ENCODE assay signal across 1 cellular context in genomic region chr14:94581127-94581999, GRCh38.
TF ChIP-seq lines count a peak whose summit lies in the region.

A gene with protein sequence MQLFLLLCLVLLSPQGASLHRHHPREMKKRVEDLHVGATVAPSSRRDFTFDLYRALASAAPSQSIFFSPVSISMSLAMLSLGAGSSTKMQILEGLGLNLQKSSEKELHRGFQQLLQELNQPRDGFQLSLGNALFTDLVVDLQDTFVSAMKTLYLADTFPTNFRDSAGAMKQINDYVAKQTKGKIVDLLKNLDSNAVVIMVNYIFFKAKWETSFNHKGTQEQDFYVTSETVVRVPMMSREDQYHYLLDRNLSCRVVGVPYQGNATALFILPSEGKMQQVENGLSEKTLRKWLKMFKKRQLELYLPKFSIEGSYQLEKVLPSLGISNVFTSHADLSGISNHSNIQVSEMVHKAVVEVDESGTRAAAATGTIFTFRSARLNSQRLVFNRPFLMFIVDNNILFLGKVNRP (plus strand): TSS chr14:94581426. CDS start chr14:94587363, 5,937 bp downstream.

TF ChIP-seq in HepG2, 621 proteins besides CTCF, POLR2A, EP300 and RAD21 (continued from another document and continues in another):
- TF ChIP-seq, protein P1, sequence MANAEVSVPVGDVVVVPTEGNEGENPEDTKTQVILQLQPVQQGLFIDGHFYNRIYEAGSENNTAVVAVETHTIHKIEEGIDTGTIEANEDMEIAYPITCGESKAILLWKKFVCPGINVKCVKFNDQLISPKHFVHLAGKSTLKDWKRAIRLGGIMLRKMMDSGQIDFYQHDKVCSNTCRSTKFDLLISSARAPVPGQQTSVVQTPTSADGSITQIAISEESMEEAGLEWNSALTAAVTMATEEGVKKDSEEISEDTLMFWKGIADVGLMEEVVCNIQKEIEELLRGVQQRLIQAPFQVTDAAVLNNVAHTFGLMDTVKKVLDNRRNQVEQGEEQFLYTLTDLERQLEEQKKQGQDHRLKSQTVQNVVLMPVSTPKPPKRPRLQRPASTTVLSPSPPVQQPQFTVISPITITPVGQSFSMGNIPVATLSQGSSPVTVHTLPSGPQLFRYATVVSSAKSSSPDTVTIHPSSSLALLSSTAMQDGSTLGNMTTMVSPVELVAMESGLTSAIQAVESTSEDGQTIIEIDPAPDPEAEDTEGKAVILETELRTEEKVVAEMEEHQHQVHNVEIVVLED (CRISPR knock-in tag; IDR thresholded peaks at IDR 0.05; ENCODE audit: borderline replicate concordance), result peak; percentile 64; the same call in 1 of the 2 replicates
- TF ChIP-seq TBX3 (IDR thresholded peaks at IDR 0.05; ENCODE audit: borderline replicate concordance) (peak; percentile 8; the same call in 1 of the 2 replicates), NFATC3 (CRISPR knock-in tag; IDR thresholded peaks at IDR 0.05) (0 out of 2 replicates have a peak, but pooled peaks have one; percentile 52), GATA4 (IDR thresholded peaks at IDR 0.05; ENCODE audit: borderline replicate concordance, low read depth) (no peak), GTF3A (CRISPR knock-in tag; conservative IDR thresholded peaks at IDR 0.05) (no peak), RBM22 (optimal IDR thresholded peaks at IDR 0.05; ENCODE audit: low read length) (no peak), HNRNPLL (IDR thresholded peaks at IDR 0.05; ENCODE audit: low read depth, low read length, poor library complexity, severe bottlenecking) (peak; percentile 19), TRIM24 (CRISPR knock-in tag; IDR thresholded peaks at IDR 0.05) (no peak), NRL (CRISPR knock-in tag; IDR thresholded peaks at IDR 0.05; ENCODE audit: borderline replicate concordance) (0 out of 2 replicates have a peak, but pooled peaks have one; percentile 41), REL (CRISPR knock-in tag; conservative IDR thresholded peaks at IDR 0.05) (no peak), ZNF101 (CRISPR knock-in tag; IDR thresholded peaks at IDR 0.05; ENCODE audit: borderline replicate concordance, low read depth) (no peak), ZNF432 (CRISPR knock-in tag; IDR thresholded peaks at IDR 0.05; ENCODE audit: borderline replicate concordance) (no peak), AGO1 (IDR thresholded peaks at IDR 0.05; ENCODE audit: low read depth, low read length, poor library complexity, severe bottlenecking) (peak; percentile 57), DZIP1 (CRISPR knock-in tag; IDR thresholded peaks at IDR 0.05) (no peak; the same call in 1 of the 2 replicates), ZNF615 (CRISPR knock-in tag; IDR thresholded peaks at IDR 0.05; ENCODE audit: borderline replicate concordance) (no peak), ZNF260 (CRISPR knock-in tag; IDR thresholded peaks at IDR 0.05; ENCODE audit: borderline replicate concordance, low read depth) (no peak), KLF9 (CRISPR knock-in tag; IDR thresholded peaks at IDR 0.05; ENCODE audit: low read depth) (no peak), ZSCAN9 (CRISPR knock-in tag; IDR thresholded peaks at IDR 0.05; ENCODE audit: borderline replicate concordance) (no peak; the same call in 1 of the 2 replicates), PBX2 (CRISPR knock-in tag; IDR thresholded peaks at IDR 0.05) (no peak), IKZF1 (IDR thresholded peaks at IDR 0.05) (no peak), TBP (CRISPR knock-in tag; IDR thresholded peaks at IDR 0.05) (no peak), NR2F2 (IDR thresholded peaks at IDR 0.05; ENCODE audit: borderline replicate concordance, low read depth) (0 out of 2 replicates have a peak, but pooled peaks have one; percentile 56), KAT2B (IDR thresholded peaks at IDR 0.05; ENCODE audit: borderline replicate concordance, low read depth, low read length) (no peak), MED8 (CRISPR knock-in tag; IDR thresholded peaks at IDR 0.05; ENCODE audit: insufficient replicate concordance) (peak; percentile 65), ZZZ3 (CRISPR knock-in tag; IDR thresholded peaks at IDR 0.05; ENCODE audit: borderline replicate concordance) (no peak), TEAD3 (CRISPR knock-in tag; optimal IDR thresholded peaks at IDR 0.05; ENCODE audit: borderline replicate concordance) (peak; percentile 67), ZGPAT (CRISPR knock-in tag; IDR thresholded peaks at IDR 0.05) (peak; percentile 44; the same call in 1 of the 2 replicates), FOXM1 (CRISPR knock-in tag; IDR thresholded peaks at IDR 0.05) (no peak), BRCA1 (CRISPR knock-in tag; IDR thresholded peaks at IDR 0.05) (0 out of 2 replicates have a peak, but pooled peaks have one; percentile 28), ZFX (CRISPR knock-in tag; IDR thresholded peaks at IDR 0.05; ENCODE audit: low read depth) (peak; percentile 79), KDM5A (IDR thresholded peaks at IDR 0.05; ENCODE audit: borderline replicate concordance, low read length) (peak; percentile 60), GABPB1 (CRISPR knock-in tag; IDR thresholded peaks at IDR 0.05) (peak; percentile 78), ZNF430 (CRISPR knock-in tag; IDR thresholded peaks at IDR 0.05) (peak; percentile 84), SYNCRIP (IDR thresholded peaks at IDR 0.05; ENCODE audit: insufficient read depth, low read depth, low read length) (no peak), FOSL2 (CRISPR knock-in tag; IDR thresholded peaks at IDR 0.05) (peak; percentile 52), ZNF33B (CRISPR knock-in tag; IDR thresholded peaks at IDR 0.05) (peak; percentile 77), ZSCAN20 (CRISPR knock-in tag; IDR thresholded peaks at IDR 0.05; ENCODE audit: borderline replicate concordance) (no peak), ZNF773 (CRISPR knock-in tag; IDR thresholded peaks at IDR 0.05; ENCODE audit: borderline replicate concordance) (no peak), ZBTB42 (CRISPR knock-in tag; IDR thresholded peaks at IDR 0.05) (peak; percentile 57; the same call in 1 of the 2 replicates), RBFOX2 (IDR thresholded peaks at IDR 0.05; ENCODE audit: low read depth, low read length) (peak; percentile 51; the same call in 1 of the 2 replicates)
- TF ChIP-seq, protein P2, sequence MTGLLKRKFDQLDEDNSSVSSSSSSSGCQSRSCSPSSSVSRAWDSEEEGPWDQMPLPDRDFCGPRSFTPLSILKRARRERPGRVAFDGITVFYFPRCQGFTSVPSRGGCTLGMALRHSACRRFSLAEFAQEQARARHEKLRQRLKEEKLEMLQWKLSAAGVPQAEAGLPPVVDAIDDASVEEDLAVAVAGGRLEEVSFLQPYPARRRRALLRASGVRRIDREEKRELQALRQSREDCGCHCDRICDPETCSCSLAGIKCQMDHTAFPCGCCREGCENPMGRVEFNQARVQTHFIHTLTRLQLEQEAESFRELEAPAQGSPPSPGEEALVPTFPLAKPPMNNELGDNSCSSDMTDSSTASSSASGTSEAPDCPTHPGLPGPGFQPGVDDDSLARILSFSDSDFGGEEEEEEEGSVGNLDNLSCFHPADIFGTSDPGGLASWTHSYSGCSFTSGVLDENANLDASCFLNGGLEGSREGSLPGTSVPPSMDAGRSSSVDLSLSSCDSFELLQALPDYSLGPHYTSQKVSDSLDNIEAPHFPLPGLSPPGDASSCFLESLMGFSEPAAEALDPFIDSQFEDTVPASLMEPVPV (CRISPR knock-in tag; IDR thresholded peaks at IDR 0.05), result peak; percentile 79
- TF ChIP-seq, protein P3, sequence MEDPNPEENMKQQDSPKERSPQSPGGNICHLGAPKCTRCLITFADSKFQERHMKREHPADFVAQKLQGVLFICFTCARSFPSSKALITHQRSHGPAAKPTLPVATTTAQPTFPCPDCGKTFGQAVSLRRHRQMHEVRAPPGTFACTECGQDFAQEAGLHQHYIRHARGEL (CRISPR knock-in tag; IDR thresholded peaks at IDR 0.05), result no peak
- TF ChIP-seq, protein P4, sequence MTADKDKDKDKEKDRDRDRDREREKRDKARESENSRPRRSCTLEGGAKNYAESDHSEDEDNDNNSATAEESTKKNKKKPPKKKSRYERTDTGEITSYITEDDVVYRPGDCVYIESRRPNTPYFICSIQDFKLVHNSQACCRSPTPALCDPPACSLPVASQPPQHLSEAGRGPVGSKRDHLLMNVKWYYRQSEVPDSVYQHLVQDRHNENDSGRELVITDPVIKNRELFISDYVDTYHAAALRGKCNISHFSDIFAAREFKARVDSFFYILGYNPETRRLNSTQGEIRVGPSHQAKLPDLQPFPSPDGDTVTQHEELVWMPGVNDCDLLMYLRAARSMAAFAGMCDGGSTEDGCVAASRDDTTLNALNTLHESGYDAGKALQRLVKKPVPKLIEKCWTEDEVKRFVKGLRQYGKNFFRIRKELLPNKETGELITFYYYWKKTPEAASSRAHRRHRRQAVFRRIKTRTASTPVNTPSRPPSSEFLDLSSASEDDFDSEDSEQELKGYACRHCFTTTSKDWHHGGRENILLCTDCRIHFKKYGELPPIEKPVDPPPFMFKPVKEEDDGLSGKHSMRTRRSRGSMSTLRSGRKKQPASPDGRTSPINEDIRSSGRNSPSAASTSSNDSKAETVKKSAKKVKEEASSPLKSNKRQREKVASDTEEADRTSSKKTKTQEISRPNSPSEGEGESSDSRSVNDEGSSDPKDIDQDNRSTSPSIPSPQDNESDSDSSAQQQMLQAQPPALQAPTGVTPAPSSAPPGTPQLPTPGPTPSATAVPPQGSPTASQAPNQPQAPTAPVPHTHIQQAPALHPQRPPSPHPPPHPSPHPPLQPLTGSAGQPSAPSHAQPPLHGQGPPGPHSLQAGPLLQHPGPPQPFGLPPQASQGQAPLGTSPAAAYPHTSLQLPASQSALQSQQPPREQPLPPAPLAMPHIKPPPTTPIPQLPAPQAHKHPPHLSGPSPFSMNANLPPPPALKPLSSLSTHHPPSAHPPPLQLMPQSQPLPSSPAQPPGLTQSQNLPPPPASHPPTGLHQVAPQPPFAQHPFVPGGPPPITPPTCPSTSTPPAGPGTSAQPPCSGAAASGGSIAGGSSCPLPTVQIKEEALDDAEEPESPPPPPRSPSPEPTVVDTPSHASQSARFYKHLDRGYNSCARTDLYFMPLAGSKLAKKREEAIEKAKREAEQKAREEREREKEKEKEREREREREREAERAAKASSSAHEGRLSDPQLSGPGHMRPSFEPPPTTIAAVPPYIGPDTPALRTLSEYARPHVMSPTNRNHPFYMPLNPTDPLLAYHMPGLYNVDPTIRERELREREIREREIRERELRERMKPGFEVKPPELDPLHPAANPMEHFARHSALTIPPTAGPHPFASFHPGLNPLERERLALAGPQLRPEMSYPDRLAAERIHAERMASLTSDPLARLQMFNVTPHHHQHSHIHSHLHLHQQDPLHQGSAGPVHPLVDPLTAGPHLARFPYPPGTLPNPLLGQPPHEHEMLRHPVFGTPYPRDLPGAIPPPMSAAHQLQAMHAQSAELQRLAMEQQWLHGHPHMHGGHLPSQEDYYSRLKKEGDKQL (CRISPR knock-in tag; IDR thresholded peaks at IDR 0.05; ENCODE audit: low read depth), result no peak
- TF ChIP-seq, protein P5, sequence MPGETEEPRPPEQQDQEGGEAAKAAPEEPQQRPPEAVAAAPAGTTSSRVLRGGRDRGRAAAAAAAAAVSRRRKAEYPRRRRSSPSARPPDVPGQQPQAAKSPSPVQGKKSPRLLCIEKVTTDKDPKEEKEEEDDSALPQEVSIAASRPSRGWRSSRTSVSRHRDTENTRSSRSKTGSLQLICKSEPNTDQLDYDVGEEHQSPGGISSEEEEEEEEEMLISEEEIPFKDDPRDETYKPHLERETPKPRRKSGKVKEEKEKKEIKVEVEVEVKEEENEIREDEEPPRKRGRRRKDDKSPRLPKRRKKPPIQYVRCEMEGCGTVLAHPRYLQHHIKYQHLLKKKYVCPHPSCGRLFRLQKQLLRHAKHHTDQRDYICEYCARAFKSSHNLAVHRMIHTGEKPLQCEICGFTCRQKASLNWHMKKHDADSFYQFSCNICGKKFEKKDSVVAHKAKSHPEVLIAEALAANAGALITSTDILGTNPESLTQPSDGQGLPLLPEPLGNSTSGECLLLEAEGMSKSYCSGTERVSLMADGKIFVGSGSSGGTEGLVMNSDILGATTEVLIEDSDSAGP (CRISPR knock-in tag; IDR thresholded peaks at IDR 0.05; ENCODE audit: borderline replicate concordance), result peak; percentile 57; the same call in 1 of the 2 replicates
- TF ChIP-seq, protein P6, sequence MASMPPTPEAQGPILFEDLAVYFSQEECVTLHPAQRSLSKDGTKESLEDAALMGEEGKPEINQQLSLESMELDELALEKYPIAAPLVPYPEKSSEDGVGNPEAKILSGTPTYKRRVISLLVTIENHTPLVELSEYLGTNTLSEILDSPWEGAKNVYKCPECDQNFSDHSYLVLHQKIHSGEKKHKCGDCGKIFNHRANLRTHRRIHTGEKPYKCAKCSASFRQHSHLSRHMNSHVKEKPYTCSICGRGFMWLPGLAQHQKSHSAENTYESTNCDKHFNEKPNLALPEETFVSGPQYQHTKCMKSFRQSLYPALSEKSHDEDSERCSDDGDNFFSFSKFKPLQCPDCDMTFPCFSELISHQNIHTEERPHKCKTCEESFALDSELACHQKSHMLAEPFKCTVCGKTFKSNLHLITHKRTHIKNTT (CRISPR knock-in tag; IDR thresholded peaks at IDR 0.05), result no peak
